ENCODE assay signal across 22 cellular contexts in the genomic region with DNA sequence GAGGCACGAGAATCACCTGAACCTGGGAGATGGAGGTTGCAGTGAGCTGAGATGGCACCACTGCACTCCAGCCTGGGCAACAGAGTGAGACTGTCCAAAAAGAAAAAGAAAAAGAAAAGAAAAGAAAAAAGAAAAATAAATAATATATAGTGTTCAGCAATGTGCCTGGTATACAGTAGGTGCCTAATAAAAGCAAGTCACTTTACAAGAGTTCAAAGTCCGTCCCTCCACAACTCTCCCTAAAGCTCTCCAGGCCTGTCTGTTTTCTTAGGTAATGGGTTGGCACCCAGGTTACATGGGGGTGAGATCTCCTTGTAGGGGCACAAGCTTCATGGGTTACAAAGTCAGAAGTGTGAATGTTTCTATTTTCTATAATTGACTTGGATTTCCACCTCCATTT. TPM values are rescaled to one million over a fixed set of nuclear protein-coding genes. Genes with fewer than 3 reads are reported as not detected.
"Had no signal": no experiment of that assay in that cellular context is flagged by ENCODE, and none has a peak within 500 bp of the region (broad histone marks: within the 10 kb centered on the region; RNA-seq: fewer than 3 reads in every experiment).

No MANE protein-coding gene starts in this region.

- H3K27me3 Mint-ChIP-seq: type B pancreatic cell had no signal

- H3K27me3 ChIP-seq: pancreas, uterus had no signal

- H3K4me3 ChIP-seq: left lung, lower lobe of right lung, pancreas, psoas muscle, smooth muscle cell, tibial nerve, uterus had no signal

- H3K4me1 ChIP-seq: left lung, psoas muscle, uterus had no signal

- DNase-seq: kidney; left lung; lower lobe of right lung; stimulated activated CD4-positive, alpha-beta T cell treated with anti-CD3 and anti-CD28 coated beads, Interleukin-1b, Interleukin-23, amount 100 ng/mL, for 48 hours had no signal

- H3K4me3 Mint-ChIP-seq: immature natural killer cell; nephron; neural crest cell; stimulated activated naive B cell treated with anti-CD40 and anti-IgM and Interleukin-4, amounts not matched to agents 10 μg/mL and 1 μg/mL and 100 μg/mL, for 72 hours; stimulated activated naive CD8-positive, alpha-beta T cell treated with anti-CD3 and anti-CD28 coated beads, Interleukin-15, Interleukin-2, amounts not matched to agents 100 ng/mL and 50 ng/mL, for 24 hours; type B pancreatic cell had no signal

- H3K9me3 Mint-ChIP-seq: immature natural killer cell; naive thymus-derived CD8-positive, alpha-beta T cell; nephron; neural crest cell; stimulated activated naive B cell treated with anti-CD40 and anti-IgM and Interleukin-4, amounts not matched to agents 10 μg/mL and 1 μg/mL and 100 μg/mL, for 72 hours; stimulated activated naive CD8-positive, alpha-beta T cell treated with anti-CD3 and anti-CD28 coated beads, Interleukin-15, Interleukin-2, amounts not matched to agents 100 ng/mL and 50 ng/mL, for 24 hours; type B pancreatic cell had no signal

- H3K27ac ChIP-seq: left lung, lower lobe of right lung, pancreas, psoas muscle, tibial nerve, uterus had no signal

- H3K36me3 Mint-ChIP-seq: immature natural killer cell; naive thymus-derived CD8-positive, alpha-beta T cell; stimulated activated naive B cell treated with anti-CD40 and anti-IgM and Interleukin-4, amounts not matched to agents 10 μg/mL and 1 μg/mL and 100 μg/mL, for 72 hours; type B pancreatic cell had no signal

- H3K4me2 ChIP-seq: smooth muscle cell had no signal

- H3K9me3 ChIP-seq: left lung, lower lobe of right lung, pancreas, psoas muscle, tibial nerve, uterus had no signal

- H3K27ac Mint-ChIP-seq: stimulated activated naive B cell treated with anti-CD40 and anti-IgM and Interleukin-4, amounts not matched to agents 10 μg/mL and 1 μg/mL and 100 μg/mL, for 72 hours; stimulated activated naive CD8-positive, alpha-beta T cell treated with anti-CD3 and anti-CD28 coated beads, Interleukin-15, Interleukin-2, amounts not matched to agents 100 ng/mL and 50 ng/mL, for 24 hours had no signal

- H3K36me3 ChIP-seq: left lung, lower lobe of right lung, pancreas, tibial nerve, uterus had no signal

RNA-seq across cellular contexts. Expression of a gene that starts 16.6 kb away (rescaled TPM):
- total RNA-seq: kidney; left lung; liver; lower lobe of right lung; mammary epithelial cell; naive thymus-derived CD8-positive, alpha-beta T cell; neural crest cell; psoas muscle; skeletal muscle tissue; smooth muscle cell; subcutaneous adipose tissue; temporal lobe; tibial nerve; ureter; uterus had no signal
- polyA plus RNA-seq: immature natural killer cell; liver; mammary epithelial cell; naive thymus-derived CD8-positive, alpha-beta T cell; psoas muscle; smooth muscle cell had no signal

RNA-seq across cellular contexts. Expression of a gene that starts 51.5 kb away (rescaled TPM):
- total RNA-seq: left lung; mammary epithelial cell; naive thymus-derived CD8-positive, alpha-beta T cell; smooth muscle cell had no signal
- polyA plus RNA-seq: immature natural killer cell; mammary epithelial cell; naive thymus-derived CD8-positive, alpha-beta T cell; smooth muscle cell had no signal
